8 cellular contexts compared by ENCODE assay signal in genomic region chr6:37818536-37819176, GRCh38. TPM values are rescaled to one million over a fixed set of nuclear protein-coding genes. Genes with fewer than 3 reads are reported as not detected.
DNase-seq lines count a peak whose midpoint lies in the region; ATAC-seq and TF ChIP-seq lines count a peak whose summit lies in the region.

No MANE protein-coding gene starts in this region.

- H3K4me3 ChIP-seq in HUES48 (ENCODE audit: low read depth, low read length) (peak overlapping the region; percentile 87), OCI-LY1 (ENCODE audit: low read depth, low read length, poor library complexity, severe bottlenecking) (peak overlapping the region; percentile 86)
- peak overlapping the region; percentile 85 for H3K4me3 ChIP-seq in naive thymus-derived CD4-positive, alpha-beta T cell (ENCODE audit: low read length)

- H3K4me1 ChIP-seq in HUES48 (ENCODE audit: control insufficient read depth, insufficient read depth, low read length), result peaks cover 49% of the 10 kb centered on the region
- H3K4me1 ChIP-seq in OCI-LY1 (ENCODE audit: insufficient read depth, low read length, severe bottlenecking), result peaks cover 23% of the 10 kb centered on the region
- peaks cover 30 to 31% of the 10 kb centered on the region in 2 donors for H3K4me1 ChIP-seq in naive thymus-derived CD4-positive, alpha-beta T cell (ENCODE audit: control insufficient read depth in 2 of 2, insufficient read depth in 2 of 2, low read length in 2 of 2)

- peak; percentile 93 for DNase-seq in DMS 273 treated with DMSO at 0.1 percent for 48 hours (lab: John Stamatoyannopoulos, UW)
- peak; percentile 93 for DNase-seq in activated T-cell treated with anti-CD3 and anti-CD28 coated beads, Interleukin-2, amount 50 U/mL, for 4 hours
- DNase-seq in fibroblast of gingiva (ENCODE audit: low read depth), result peak; percentile 96
- DNase-seq in naive thymus-derived CD4-positive, alpha-beta T cell, result peak in 4 of 9 donors; percentile 88 to 97 (median 96)
- peak; percentile 88 for DNase-seq in stimulated activated naive B cell treated with anti-CD40 and anti-IgM and Interleukin-4, amounts not matched to agents 10 μg/mL and 1 μg/mL and 100 μg/mL, for 72 hours

- POLR2A ChIA-PET in naive thymus-derived CD4-positive, alpha-beta T cell (lab: Charles Lee), result interaction anchor here (0.6 to 2.4 kb wide), 22 partner anchors 9 to 895 kb away, joined by 3 to 14 read pairs (median 4); partner anchors contain the start of genes CMTR1, MDGA1 and MTCH1

- H3K27me3 ChIP-seq in HUES48 (ENCODE audit: control insufficient read depth, insufficient read depth, low read length) (no peaks in the 10 kb centered on the region), OCI-LY1 (ENCODE audit: insufficient read depth, low read length) (no peaks in the 10 kb centered on the region)
- no peaks in the 10 kb centered on the region for H3K27me3 ChIP-seq in naive thymus-derived CD4-positive, alpha-beta T cell (ENCODE audit: control insufficient read depth in 2 of 2, insufficient read depth in 2 of 2, low read length in 2 of 2)

- no peak for TF ChIP-seq CTCF in OCI-LY1 (IDR thresholded peaks at IDR 0.05; ENCODE audit: low read length)

- H3K4me2 ChIP-seq in OCI-LY1 (ENCODE audit: low read length), result peak overlapping the region; percentile 91

- H3F3A ChIP-seq in OCI-LY1 (ENCODE audit: insufficient read depth, low read length), result no peaks in the 10 kb centered on the region

- intact Hi-C loops in naive thymus-derived CD4-positive, alpha-beta T cell (cut with micrococcal nuclease), result loop anchor here (1.0 to 10.0 kb wide), 12 partner anchors 27 to 885 kb away; partner anchors contain the start of genes CMTR1 (in 2 of the 2), GLO1 (in 2 of the 2) and RNF8 (in 2 of the 2)

- peak overlapping the region; percentile 61 for H2AFZ ChIP-seq in OCI-LY1 (ENCODE audit: low read length)

- H3K9ac ChIP-seq in HUES48 (ENCODE audit: low read depth, low read length), result peak overlapping the region; percentile 99
- H3K9ac ChIP-seq in OCI-LY1 (ENCODE audit: low read length), result peak overlapping the region; percentile 89

- peaks cover 44% of the 10 kb centered on the region for H3K4me1 Mint-ChIP-seq in activated T-cell treated with anti-CD3 and anti-CD28 coated beads, Interleukin-2, amount 50 U/mL, for 4 hours (ENCODE audit: low read depth)
- H3K4me1 Mint-ChIP-seq in naive thymus-derived CD4-positive, alpha-beta T cell, result peaks cover 37 to 60% (median 50%) of the 10 kb centered on the region in 7 donors
- peaks cover 29 to 43% of the 10 kb centered on the region in 2 donors for H3K4me1 Mint-ChIP-seq in stimulated activated naive B cell treated with anti-CD40 and anti-IgM and Interleukin-4, amounts not matched to agents 10 μg/mL and 1 μg/mL and 100 μg/mL, for 72 hours

- H3K27ac Mint-ChIP-seq in naive thymus-derived CD4-positive, alpha-beta T cell, result peak overlapping the region; percentile 94 to 99 (median 98)
- H3K27ac Mint-ChIP-seq in stimulated activated naive B cell treated with anti-CD40 and anti-IgM and Interleukin-4, amounts not matched to agents 10 μg/mL and 1 μg/mL and 100 μg/mL, for 72 hours, result peak overlapping the region; percentile 99

- H4K20me1 ChIP-seq in OCI-LY1 (ENCODE audit: insufficient read depth, low read length), result no peaks in the 10 kb centered on the region

- CTCF ChIA-PET in naive thymus-derived CD4-positive, alpha-beta T cell (lab: Charles Lee), result interaction anchor here (0.6 to 0.7 kb wide), 2 partner anchors 62 to 155 kb away, joined by 3 read pairs; no protein-coding TSS in a partner anchor

- no peaks in the 10 kb centered on the region for H3K9me3 Mint-ChIP-seq in activated T-cell treated with anti-CD3 and anti-CD28 coated beads, Interleukin-2, amount 50 U/mL, for 4 hours
- H3K9me3 Mint-ChIP-seq in naive thymus-derived CD4-positive, alpha-beta T cell, result no peaks in the 10 kb centered on the region
- H3K9me3 Mint-ChIP-seq in stimulated activated naive B cell treated with anti-CD40 and anti-IgM and Interleukin-4, amounts not matched to agents 10 μg/mL and 1 μg/mL and 100 μg/mL, for 72 hours, result no peaks in the 10 kb centered on the region

- no peaks in the 10 kb centered on the region for H3K36me3 Mint-ChIP-seq in activated T-cell treated with anti-CD3 and anti-CD28 coated beads, Interleukin-2, amount 50 U/mL, for 4 hours (ENCODE audit: insufficient read depth)
- H3K36me3 Mint-ChIP-seq in naive thymus-derived CD4-positive, alpha-beta T cell, result peaks cover 0 to 2% (median 0%) of the 10 kb centered on the region in 5 donors
- H3K36me3 Mint-ChIP-seq in stimulated activated naive B cell treated with anti-CD40 and anti-IgM and Interleukin-4, amounts not matched to agents 10 μg/mL and 1 μg/mL and 100 μg/mL, for 72 hours, result peaks cover 5 to 12% of the 10 kb centered on the region in 2 donors

- H3K36me3 ChIP-seq in HUES48 (ENCODE audit: control insufficient read depth, insufficient read depth, low read length) (no peaks in the 10 kb centered on the region), OCI-LY1 (ENCODE audit: insufficient read depth, low read length) (no peaks in the 10 kb centered on the region)
- H3K36me3 ChIP-seq in naive thymus-derived CD4-positive, alpha-beta T cell (ENCODE audit: control insufficient read depth in 2 of 3, insufficient read depth in 3 of 3, low read length in 3 of 3), result peaks cover 0 to 6% (median 0%) of the 10 kb centered on the region in 3 experiments

- H3K9me3 ChIP-seq in HUES48 (ENCODE audit: control insufficient read depth, insufficient read depth, low read length) (no peaks in the 10 kb centered on the region), OCI-LY1 (ENCODE audit: low read length) (no peaks in the 10 kb centered on the region)
- no peaks in the 10 kb centered on the region for H3K9me3 ChIP-seq in naive thymus-derived CD4-positive, alpha-beta T cell (ENCODE audit: control insufficient read depth in 2 of 3, low read length in 3 of 3)

- H3K27ac ChIP-seq in HUES48 (ENCODE audit: low read depth, low read length), result peak overlapping the region; percentile 99
- H3K27ac ChIP-seq in OCI-LY1 (ENCODE audit: low read depth, low read length, poor library complexity, severe bottlenecking), result peak overlapping the region; percentile 59
- peak overlapping the region; percentile 93 for H3K27ac ChIP-seq in naive thymus-derived CD4-positive, alpha-beta T cell (ENCODE audit: low read depth, low read length)

- no peaks in the 10 kb centered on the region for H3K9me2 ChIP-seq in OCI-LY1 (ENCODE audit: low read depth, low read length)

- no peaks in the 10 kb centered on the region for H3K27me3 Mint-ChIP-seq in activated T-cell treated with anti-CD3 and anti-CD28 coated beads, Interleukin-2, amount 50 U/mL, for 4 hours (ENCODE audit: low read depth)
- peaks cover 0 to 29% (median 0%) of the 10 kb centered on the region in 5 donors for H3K27me3 Mint-ChIP-seq in naive thymus-derived CD4-positive, alpha-beta T cell
- no peaks in the 10 kb centered on the region for H3K27me3 Mint-ChIP-seq in stimulated activated naive B cell treated with anti-CD40 and anti-IgM and Interleukin-4, amounts not matched to agents 10 μg/mL and 1 μg/mL and 100 μg/mL, for 72 hours

- peak overlapping the region; percentile 91 for H3K4me3 Mint-ChIP-seq in activated T-cell treated with anti-CD3 and anti-CD28 coated beads, Interleukin-2, amount 50 U/mL, for 4 hours
- H3K4me3 Mint-ChIP-seq in naive thymus-derived CD4-positive, alpha-beta T cell, result peak overlapping the region; percentile 90 to 100 (median 96)
- peak overlapping the region; percentile 99 to 100 for H3K4me3 Mint-ChIP-seq in stimulated activated naive B cell treated with anti-CD40 and anti-IgM and Interleukin-4, amounts not matched to agents 10 μg/mL and 1 μg/mL and 100 μg/mL, for 72 hours

- ATAC-seq in GM21390 (IDR thresholded peaks at IDR 0.05; ENCODE audit: unreplicated experiment), result peak; percentile 61
- peak; percentile 80 for ATAC-seq in activated T-cell treated with anti-CD3 and anti-CD28 coated beads, Interleukin-2, amount 50 U/mL, for 4 hours
- peak; percentile 90 for ATAC-seq in naive thymus-derived CD4-positive, alpha-beta T cell
- ATAC-seq in stimulated activated naive B cell treated with anti-CD40 and anti-IgM and Interleukin-4, amounts not matched to agents 10 μg/mL and 1 μg/mL and 100 μg/mL, for 72 hours (replicated peaks), result peak; percentile 81 to 85

- H3K79me2 ChIP-seq in OCI-LY1 (ENCODE audit: insufficient read depth, low read length), result peaks cover 8% of the 10 kb centered on the region

RNA-seq across cellular contexts. Expression of gene ZFAND3, which starts 0.9 kb away (rescaled TPM):
- total RNA-seq in activated T-cell treated with anti-CD3 and anti-CD28 coated beads, Interleukin-2, amount 50 U/mL, for 4 hours, result 10 to 100 TPM; 21.5 to 31.4 (median 30.8) TPM
- 10 to 100 TPM; 31.7 to 55.0 (median 42.5) TPM for total RNA-seq in naive thymus-derived CD4-positive, alpha-beta T cell
- 1 to 10 TPM; 3.5 to 4.4 TPM for polyA plus RNA-seq in naive thymus-derived CD4-positive, alpha-beta T cell
